8 cellular contexts compared by ENCODE assay signal in the genomic region with DNA sequence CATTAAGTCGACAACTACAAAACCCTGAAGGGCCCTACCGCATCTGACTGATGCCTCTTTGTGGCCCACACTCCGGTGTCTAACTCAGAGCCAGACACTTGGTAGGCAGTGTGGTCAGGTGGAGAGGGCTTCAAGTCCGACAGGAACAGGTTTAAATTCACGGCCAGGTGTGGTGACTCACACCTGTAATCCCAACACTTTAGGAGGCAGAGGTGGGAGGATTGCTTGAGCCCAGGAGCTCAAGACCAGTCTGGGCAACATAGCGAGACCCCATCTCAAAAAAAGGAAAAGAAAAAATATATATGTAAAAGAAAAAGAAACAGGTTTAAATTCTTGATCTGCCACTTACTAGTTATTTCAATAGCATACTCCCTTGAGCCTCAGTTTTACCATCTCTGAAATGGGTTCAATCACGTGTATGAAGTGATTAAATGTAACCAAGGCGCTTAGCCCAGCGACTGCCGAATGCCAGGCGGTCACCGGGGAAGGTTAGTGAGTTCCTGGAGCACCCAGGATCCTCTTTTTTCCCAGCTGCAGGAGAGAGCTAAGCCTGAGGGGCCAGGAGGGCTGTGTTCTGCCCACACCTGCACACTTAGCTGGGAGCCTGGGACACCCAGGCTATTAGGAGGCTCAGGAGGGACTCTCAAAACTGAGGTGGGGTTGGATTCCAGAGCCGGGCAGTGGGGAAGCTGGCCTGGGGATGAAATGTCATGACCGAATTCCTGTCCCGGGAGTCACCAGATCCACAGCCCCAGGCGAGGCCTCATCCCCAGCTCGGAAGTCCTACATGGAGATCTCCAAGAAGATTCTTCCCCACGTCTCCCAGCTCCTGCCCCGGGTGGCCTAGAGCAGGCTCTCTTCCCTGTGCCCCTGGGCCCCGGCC. TPM values are rescaled to one million over a fixed set of nuclear protein-coding genes. Genes with fewer than 3 reads are reported as not detected.
DNase-seq lines count a peak whose midpoint lies in the region; ATAC-seq, FAIRE-seq and TF ChIP-seq lines count a peak whose summit lies in the region.

No MANE protein-coding gene starts in this region.

- intact Hi-C loops in right cardiac atrium (cut with DNase I): loop anchor here in 1 of 4 donors (2.0 to 10.0 kb wide), 2 partner anchors 31 to 119 kb away; a partner anchor contains a TSS
- intact Hi-C loops in sciatic nerve (cut with DNase I): no loop called here

- H3K4me1 ChIP-seq in right cardiac atrium (ENCODE audit: control insufficient read depth, insufficient read depth, low read length): peaks cover 11% of the 10 kb centered on the region

- FAIRE-seq in D721Med (lab: Jason Lieb, UNC): no peak

- no peak for TF ChIP-seq CTCF in D721Med (IDR thresholded peaks at IDR 0.05; ENCODE audit: insufficient read depth, missing control alignments)

- peak in 1 of 2 donors; percentile 4 for ATAC-seq in right cardiac atrium
- ATAC-seq in sciatic nerve: peak; percentile 32
- ATAC-seq in HG03442 (IDR thresholded peaks at IDR 0.05; ENCODE audit: unreplicated experiment): no peak
- no peak for ATAC-seq in HG03139 (IDR thresholded peaks at IDR 0.05; ENCODE audit: unreplicated experiment)

- WGBS in right cardiac atrium: 42% methylated on average over 20 of the region's 20 CpGs

- no peaks in the 10 kb centered on the region for H3K9me3 ChIP-seq in right cardiac atrium (ENCODE audit: control insufficient read depth, low read length)

- DNase-seq in GM03348 (ENCODE audit: low spot score): peak; percentile 84
- DNase-seq in HuH-7 (ENCODE audit: low spot score): peak; percentile 57
- DNase-seq in right cardiac atrium: peak in 2 of 3 donors; percentile 52 to 71
- no peak for DNase-seq in sciatic nerve (ENCODE audit: low spot score)
- no peak for DNase-seq in D721Med (ENCODE audit: insufficient read length, low spot score)

- H3K27me3 ChIP-seq in right cardiac atrium (ENCODE audit: control insufficient read depth, insufficient read depth): no peaks in the 10 kb centered on the region

- H3K27ac ChIP-seq in angular gyrus (ENCODE audit: low read depth, low read length): peak overlapping the region; percentile 72
- H3K27ac ChIP-seq in right cardiac atrium (ENCODE audit: low read length): peak overlapping the region; percentile 82

- peak overlapping the region; percentile 93 for H3K4me3 ChIP-seq in right cardiac atrium (ENCODE audit: low read length)

RNA-seq across cellular contexts. Expression of a gene that starts 0.9 kb away (rescaled TPM):
- total RNA-seq in right cardiac atrium (100 to 1,000 TPM; 209 to 219 (median 212) TPM), sciatic nerve (122 TPM)
- polyA plus RNA-seq in right cardiac atrium: 329 TPM

RNA-seq across cellular contexts. Expression of a gene that starts 26.9 kb away (rescaled TPM):
- 100 to 1,000 TPM; 164 to 215 (median 180) TPM for total RNA-seq in right cardiac atrium
- polyA plus RNA-seq in right cardiac atrium: 349 TPM
- total RNA-seq in sciatic nerve: 58.8 TPM

RNA-seq across cellular contexts. Expression of a gene that starts 27.1 kb away (rescaled TPM):
- total RNA-seq in right cardiac atrium (10 to 100 TPM; 16.6 to 23.3 (median 17.9) TPM), sciatic nerve (9.3 TPM)
- 28.8 TPM for polyA plus RNA-seq in right cardiac atrium

RNA-seq across cellular contexts. Expression of a gene that starts 32.7 kb away (rescaled TPM):
- 10 to 100 TPM; 17.6 to 25.2 (median 18.8) TPM for total RNA-seq in right cardiac atrium
- polyA plus RNA-seq in right cardiac atrium: 9.7 TPM
- total RNA-seq in sciatic nerve: 35.6 TPM

RNA-seq across cellular contexts. Expression of a gene that starts 50.2 kb away (rescaled TPM):
- total RNA-seq in right cardiac atrium (1 to 10 TPM; 5.1 to 9.7 (median 8.5) TPM), sciatic nerve (29.2 TPM)
- polyA plus RNA-seq in right cardiac atrium: 5.6 TPM

Comparison
In these comparisons a context has a peak if more than half of its experiments do, and no peak if none do; other contexts are left out.
1. DNase-seq: peak in GM03348 (single experiment), HuH-7 (single experiment) and right cardiac atrium (2 of 3); none in sciatic nerve (single experiment) and D721Med (single experiment).